In the genomic region with DNA sequence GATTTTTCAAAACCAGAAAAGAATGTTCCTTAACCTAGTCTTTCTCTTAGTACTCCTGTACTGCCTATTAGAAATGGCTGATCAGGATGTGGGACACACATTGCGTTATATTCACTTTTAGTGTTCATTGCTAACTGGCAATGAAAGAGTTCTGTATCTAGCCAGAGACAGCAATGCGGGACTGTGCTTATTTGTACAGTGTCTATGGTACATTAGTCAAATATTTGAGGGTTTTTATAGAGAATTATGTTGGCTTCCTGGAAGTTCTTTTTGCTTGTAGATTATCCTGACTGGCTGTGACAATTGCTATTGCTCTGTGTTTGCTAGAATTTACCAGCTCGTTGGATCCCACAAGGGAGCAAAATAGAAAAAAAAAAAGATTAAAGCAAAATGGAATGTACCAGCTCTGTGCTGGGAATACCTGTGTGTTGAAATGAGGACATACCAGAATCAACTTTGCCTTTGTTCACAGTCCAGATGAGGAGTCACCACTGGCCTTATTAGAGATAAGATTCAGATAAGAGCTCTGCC, we compare ENCODE assay signal across 1 cellular context.
TF ChIP-seq lines count a peak whose summit lies in the region.

No MANE protein-coding gene starts in this region.

TF ChIP-seq in HepG2, 621 proteins besides CTCF, POLR2A, EP300 and RAD21 (continued from another document and continues in another):
- TF ChIP-seq, protein P1, sequence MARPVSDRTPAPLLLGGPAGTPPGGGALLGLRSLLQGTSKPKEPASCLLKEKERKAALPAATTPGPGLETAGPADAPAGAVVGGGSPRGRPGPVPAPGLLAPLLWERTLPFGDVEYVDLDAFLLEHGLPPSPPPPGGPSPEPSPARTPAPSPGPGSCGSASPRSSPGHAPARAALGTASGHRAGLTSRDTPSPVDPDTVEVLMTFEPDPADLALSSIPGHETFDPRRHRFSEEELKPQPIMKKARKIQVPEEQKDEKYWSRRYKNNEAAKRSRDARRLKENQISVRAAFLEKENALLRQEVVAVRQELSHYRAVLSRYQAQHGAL (CRISPR knock-in tag; IDR thresholded peaks at IDR 0.05; ENCODE audit: not compliant biosample characterization), result no peak
- TF ChIP-seq KMT2B (CRISPR knock-in tag; IDR thresholded peaks at IDR 0.05) (no peak; the same call in 1 of the 2 replicates), ZKSCAN8 (CRISPR knock-in tag; IDR thresholded peaks at IDR 0.05; ENCODE audit: borderline replicate concordance) (peak; percentile 39; the same call in 1 of the 2 replicates), CHD4 (IDR thresholded peaks at IDR 0.05; ENCODE audit: borderline replicate concordance, low read length) (no peak; the same call in 1 of the 2 replicates), RARA (CRISPR knock-in tag; IDR thresholded peaks at IDR 0.05) (peak; percentile 46; the same call in 1 of the 2 replicates), RBM22 (optimal IDR thresholded peaks at IDR 0.05; ENCODE audit: low read length) (no peak), ISL2 (CRISPR knock-in tag; IDR thresholded peaks at IDR 0.05) (peak; percentile 88), EHMT2 (IDR thresholded peaks at IDR 0.05; ENCODE audit: borderline replicate concordance, low read depth, low read length) (peak; percentile 82; the same call in 1 of the 2 replicates), PHF21A (CRISPR knock-in tag; IDR thresholded peaks at IDR 0.05) (peak; percentile 88; the same call in 1 of the 2 replicates), MAF1 (CRISPR knock-in tag; IDR thresholded peaks at IDR 0.05; ENCODE audit: borderline replicate concordance) (no peak), GLMP (CRISPR knock-in tag; IDR thresholded peaks at IDR 0.05; ENCODE audit: borderline replicate concordance) (no peak), SCMH1 (CRISPR knock-in tag; IDR thresholded peaks at IDR 0.05; ENCODE audit: borderline replicate concordance) (no peak), ZNF709 (CRISPR knock-in tag; IDR thresholded peaks at IDR 0.05) (no peak), CHD2 (IDR thresholded peaks at IDR 0.05; ENCODE audit: low read depth, low read length) (no peak), ZNF749 (CRISPR knock-in tag; IDR thresholded peaks at IDR 0.05; ENCODE audit: borderline replicate concordance) (no peak), ZNF331 (CRISPR knock-in tag; IDR thresholded peaks at IDR 0.05) (peak; percentile 19; the same call in 1 of the 2 replicates), ZFP1 (CRISPR knock-in tag; IDR thresholded peaks at IDR 0.05) (no peak), ASH2L (IDR thresholded peaks at IDR 0.05; ENCODE audit: insufficient read length, low read depth, low read length) (peak; percentile 72), CBFB (CRISPR knock-in tag; IDR thresholded peaks at IDR 0.05) (0 out of 2 replicates have a peak, but pooled peaks have one; percentile 25), MXI1 (IDR thresholded peaks at IDR 0.05; ENCODE audit: borderline replicate concordance, low read depth, low read length) (no peak), GATA4 (IDR thresholded peaks at IDR 0.05; ENCODE audit: borderline replicate concordance, low read depth) (peak; percentile 94), ERF (CRISPR knock-in tag; IDR thresholded peaks at IDR 0.05) (peak; percentile 53; the same call in 1 of the 2 replicates), ATAD3A (CRISPR knock-in tag; IDR thresholded peaks at IDR 0.05) (no peak), ZFAT (CRISPR knock-in tag; conservative IDR thresholded peaks at IDR 0.05) (no peak), SOX5 (CRISPR knock-in tag; IDR thresholded peaks at IDR 0.05; ENCODE audit: borderline replicate concordance) (peak; percentile 93), ZNF282 (IDR thresholded peaks at IDR 0.05; ENCODE audit: partially characterized antibody) (no peak), ZNF660 (CRISPR knock-in tag; IDR thresholded peaks at IDR 0.05; ENCODE audit: borderline replicate concordance, low read depth) (no peak), FOXA3 (CRISPR knock-in tag; IDR thresholded peaks at IDR 0.05) (peak; percentile 65), ZNF383 (CRISPR knock-in tag; IDR thresholded peaks at IDR 0.05; ENCODE audit: borderline replicate concordance) (no peak), PCBP2 (optimal IDR thresholded peaks at IDR 0.05; ENCODE audit: low read depth, low read length, poor library complexity, severe bottlenecking) (no peak), NCOR1 (IDR thresholded peaks at IDR 0.05; ENCODE audit: borderline replicate concordance, low read length) (peak; percentile 90), GLI4 (CRISPR knock-in tag; IDR thresholded peaks at IDR 0.05; ENCODE audit: borderline replicate concordance) (no peak), HNF4A (CRISPR knock-in tag; IDR thresholded peaks at IDR 0.05) (peak; percentile 65), TFE3 (CRISPR knock-in tag; IDR thresholded peaks at IDR 0.05) (peak; percentile 76), NCOA2 (CRISPR knock-in tag; IDR thresholded peaks at IDR 0.05) (peak; percentile 94), ZBTB7B (CRISPR knock-in tag; IDR thresholded peaks at IDR 0.05) (0 out of 2 replicates have a peak, but pooled peaks have one; percentile 33)
- TF ChIP-seq, protein P2, sequence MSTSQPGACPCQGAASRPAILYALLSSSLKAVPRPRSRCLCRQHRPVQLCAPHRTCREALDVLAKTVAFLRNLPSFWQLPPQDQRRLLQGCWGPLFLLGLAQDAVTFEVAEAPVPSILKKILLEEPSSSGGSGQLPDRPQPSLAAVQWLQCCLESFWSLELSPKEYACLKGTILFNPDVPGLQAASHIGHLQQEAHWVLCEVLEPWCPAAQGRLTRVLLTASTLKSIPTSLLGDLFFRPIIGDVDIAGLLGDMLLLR (CRISPR knock-in tag; IDR thresholded peaks at IDR 0.05), result no peak
- TF ChIP-seq, protein P3, sequence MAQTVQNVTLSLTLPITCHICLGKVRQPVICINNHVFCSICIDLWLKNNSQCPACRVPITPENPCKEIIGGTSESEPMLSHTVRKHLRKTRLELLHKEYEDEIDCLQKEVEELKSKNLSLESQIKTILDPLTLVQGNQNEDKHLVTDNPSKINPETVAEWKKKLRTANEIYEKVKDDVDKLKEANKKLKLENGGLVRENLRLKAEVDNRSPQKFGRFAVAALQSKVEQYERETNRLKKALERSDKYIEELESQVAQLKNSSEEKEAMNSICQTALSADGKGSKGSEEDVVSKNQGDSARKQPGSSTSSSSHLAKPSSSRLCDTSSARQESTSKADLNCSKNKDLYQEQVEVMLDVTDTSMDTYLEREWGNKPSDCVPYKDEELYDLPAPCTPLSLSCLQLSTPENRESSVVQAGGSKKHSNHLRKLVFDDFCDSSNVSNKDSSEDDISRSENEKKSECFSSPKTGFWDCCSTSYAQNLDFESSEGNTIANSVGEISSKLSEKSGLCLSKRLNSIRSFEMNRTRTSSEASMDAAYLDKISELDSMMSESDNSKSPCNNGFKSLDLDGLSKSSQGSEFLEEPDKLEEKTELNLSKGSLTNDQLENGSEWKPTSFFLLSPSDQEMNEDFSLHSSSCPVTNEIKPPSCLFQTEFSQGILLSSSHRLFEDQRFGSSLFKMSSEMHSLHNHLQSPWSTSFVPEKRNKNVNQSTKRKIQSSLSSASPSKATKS (CRISPR knock-in tag; IDR thresholded peaks at IDR 0.05), result no peak
- TF ChIP-seq, protein P4, sequence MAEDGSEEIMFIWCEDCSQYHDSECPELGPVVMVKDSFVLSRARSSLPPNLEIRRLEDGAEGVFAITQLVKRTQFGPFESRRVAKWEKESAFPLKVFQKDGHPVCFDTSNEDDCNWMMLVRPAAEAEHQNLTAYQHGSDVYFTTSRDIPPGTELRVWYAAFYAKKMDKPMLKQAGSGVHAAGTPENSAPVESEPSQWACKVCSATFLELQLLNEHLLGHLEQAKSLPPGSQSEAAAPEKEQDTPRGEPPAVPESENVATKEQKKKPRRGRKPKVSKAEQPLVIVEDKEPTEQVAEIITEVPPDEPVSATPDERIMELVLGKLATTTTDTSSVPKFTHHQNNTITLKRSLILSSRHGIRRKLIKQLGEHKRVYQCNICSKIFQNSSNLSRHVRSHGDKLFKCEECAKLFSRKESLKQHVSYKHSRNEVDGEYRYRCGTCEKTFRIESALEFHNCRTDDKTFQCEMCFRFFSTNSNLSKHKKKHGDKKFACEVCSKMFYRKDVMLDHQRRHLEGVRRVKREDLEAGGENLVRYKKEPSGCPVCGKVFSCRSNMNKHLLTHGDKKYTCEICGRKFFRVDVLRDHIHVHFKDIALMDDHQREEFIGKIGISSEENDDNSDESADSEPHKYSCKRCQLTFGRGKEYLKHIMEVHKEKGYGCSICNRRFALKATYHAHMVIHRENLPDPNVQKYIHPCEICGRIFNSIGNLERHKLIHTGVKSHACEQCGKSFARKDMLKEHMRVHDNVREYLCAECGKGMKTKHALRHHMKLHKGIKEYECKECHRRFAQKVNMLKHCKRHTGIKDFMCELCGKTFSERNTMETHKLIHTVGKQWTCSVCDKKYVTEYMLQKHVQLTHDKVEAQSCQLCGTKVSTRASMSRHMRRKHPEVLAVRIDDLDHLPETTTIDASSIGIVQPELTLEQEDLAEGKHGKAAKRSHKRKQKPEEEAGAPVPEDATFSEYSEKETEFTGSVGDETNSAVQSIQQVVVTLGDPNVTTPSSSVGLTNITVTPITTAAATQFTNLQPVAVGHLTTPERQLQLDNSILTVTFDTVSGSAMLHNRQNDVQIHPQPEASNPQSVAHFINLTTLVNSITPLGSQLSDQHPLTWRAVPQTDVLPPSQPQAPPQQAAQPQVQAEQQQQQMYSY (CRISPR knock-in tag; IDR thresholded peaks at IDR 0.05), result 0 out of 2 replicates have a peak, but pooled peaks have one; percentile 16
- TF ChIP-seq, protein P5, sequence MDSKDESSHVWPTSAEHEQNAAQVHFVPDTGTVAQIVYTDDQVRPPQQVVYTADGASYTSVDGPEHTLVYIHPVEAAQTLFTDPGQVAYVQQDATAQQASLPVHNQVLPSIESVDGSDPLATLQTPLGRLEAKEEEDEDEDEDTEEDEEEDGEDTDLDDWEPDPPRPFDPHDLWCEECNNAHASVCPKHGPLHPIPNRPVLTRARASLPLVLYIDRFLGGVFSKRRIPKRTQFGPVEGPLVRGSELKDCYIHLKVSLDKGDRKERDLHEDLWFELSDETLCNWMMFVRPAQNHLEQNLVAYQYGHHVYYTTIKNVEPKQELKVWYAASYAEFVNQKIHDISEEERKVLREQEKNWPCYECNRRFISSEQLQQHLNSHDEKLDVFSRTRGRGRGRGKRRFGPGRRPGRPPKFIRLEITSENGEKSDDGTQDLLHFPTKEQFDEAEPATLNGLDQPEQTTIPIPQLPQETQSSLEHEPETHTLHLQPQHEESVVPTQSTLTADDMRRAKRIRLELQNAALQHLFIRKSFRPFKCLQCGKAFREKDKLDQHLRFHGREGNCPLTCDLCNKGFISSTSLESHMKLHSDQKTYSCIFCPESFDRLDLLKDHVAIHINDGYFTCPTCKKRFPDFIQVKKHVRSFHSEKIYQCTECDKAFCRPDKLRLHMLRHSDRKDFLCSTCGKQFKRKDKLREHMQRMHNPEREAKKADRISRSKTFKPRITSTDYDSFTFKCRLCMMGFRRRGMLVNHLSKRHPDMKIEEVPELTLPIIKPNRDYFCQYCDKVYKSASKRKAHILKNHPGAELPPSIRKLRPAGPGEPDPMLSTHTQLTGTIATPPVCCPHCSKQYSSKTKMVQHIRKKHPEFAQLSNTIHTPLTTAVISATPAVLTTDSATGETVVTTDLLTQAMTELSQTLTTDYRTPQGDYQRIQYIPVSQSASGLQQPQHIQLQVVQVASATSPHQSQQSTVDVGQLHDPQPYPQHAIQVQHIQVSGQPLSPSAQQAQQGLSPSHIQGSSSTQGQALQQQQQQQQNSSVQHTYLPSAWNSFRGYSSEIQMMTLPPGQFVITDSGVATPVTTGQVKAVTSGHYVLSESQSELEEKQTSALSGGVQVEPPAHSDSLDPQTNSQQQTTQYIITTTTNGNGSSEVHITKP (CRISPR knock-in tag; IDR thresholded peaks at IDR 0.05; ENCODE audit: low read depth), result peak; percentile 95
- TF ChIP-seq, protein P6, sequence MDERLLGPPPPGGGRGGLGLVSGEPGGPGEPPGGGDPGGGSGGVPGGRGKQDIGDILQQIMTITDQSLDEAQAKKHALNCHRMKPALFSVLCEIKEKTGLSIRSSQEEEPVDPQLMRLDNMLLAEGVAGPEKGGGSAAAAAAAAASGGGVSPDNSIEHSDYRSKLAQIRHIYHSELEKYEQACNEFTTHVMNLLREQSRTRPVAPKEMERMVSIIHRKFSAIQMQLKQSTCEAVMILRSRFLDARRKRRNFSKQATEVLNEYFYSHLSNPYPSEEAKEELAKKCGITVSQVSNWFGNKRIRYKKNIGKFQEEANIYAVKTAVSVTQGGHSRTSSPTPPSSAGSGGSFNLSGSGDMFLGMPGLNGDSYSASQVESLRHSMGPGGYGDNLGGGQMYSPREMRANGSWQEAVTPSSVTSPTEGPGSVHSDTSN (CRISPR knock-in tag; IDR thresholded peaks at IDR 0.05), result no peak
